ENCODE assay signal across 8 cellular contexts in the genomic region with DNA sequence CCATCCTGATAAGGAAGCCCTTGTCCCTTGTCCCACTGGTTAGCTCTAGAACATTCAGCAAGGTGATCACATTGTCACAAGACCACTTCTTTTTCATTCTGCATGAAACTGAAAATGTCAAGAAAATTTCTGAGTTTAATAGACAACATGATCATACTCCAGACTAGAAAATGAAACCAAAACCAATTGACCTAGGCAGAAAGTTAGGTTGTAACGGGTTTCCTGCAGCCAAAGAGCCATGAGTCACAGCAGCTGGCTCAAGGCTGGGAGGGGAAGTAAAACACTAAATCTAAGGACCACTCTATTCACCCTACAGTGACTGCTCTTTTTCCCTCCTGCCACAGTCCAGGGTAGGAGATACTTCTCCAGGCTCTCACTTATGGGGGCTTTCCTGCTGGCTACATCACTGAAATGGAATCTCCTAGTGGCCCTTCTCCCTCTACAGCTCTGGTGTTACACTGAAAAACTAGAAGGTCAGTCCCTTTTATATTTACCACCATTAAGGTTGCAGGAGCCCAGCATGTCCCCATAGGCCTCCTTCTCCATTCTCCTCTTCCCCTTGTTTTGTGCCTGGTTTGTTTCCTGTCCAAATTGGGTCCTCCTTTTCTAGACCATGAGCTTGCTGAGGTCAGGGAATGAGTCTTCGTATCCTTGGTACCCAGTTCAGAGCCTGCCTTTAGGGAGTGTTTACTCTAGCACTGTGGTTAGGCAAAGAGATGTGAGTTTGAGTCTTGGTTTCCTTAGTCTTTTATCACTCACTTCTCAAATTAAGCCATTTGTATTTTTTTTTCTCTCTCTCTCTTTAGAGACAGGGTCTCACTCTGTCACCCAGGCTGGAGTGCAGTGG.
A peak's percentile ranks its signal among the peaks of the same experiment; 100 is the strongest.
DNase-seq lines count a peak whose midpoint lies in the region; ATAC-seq, FAIRE-seq and TF ChIP-seq lines count a peak whose summit lies in the region.

No MANE protein-coding gene starts in this region.

- WGBS in ovary, 3 donors: 42 to 44% (median 43%) methylated on average over 2 of the region's 2 CpGs

- no peak for FAIRE-seq in D721Med (lab: Jason Lieb, UNC)

- peaks cover 2% of the 10 kb centered on the region for H3K4me1 ChIP-seq in ovary (ENCODE audit: insufficient read depth)

- intact Hi-C loops in ovary (cut with DNase I): no loop called here

- no peaks in the 10 kb centered on the region for H3K9me3 ChIP-seq in ovary

- TF ChIP-seq EP300 in ovary (IDR thresholded peaks at IDR 0.05): no peak

- H3K27ac ChIP-seq in ovary: peak overlapping the region in 1 of 2 donors; percentile 64

- H3K36me3 ChIP-seq in ovary: no peaks in the 10 kb centered on the region

- ATAC-seq in GM18499 (IDR thresholded peaks at IDR 0.05; ENCODE audit: insufficient read depth, unreplicated experiment): peak; percentile 87
- peak; percentile 93 for ATAC-seq in HG02610 (IDR thresholded peaks at IDR 0.05; ENCODE audit: unreplicated experiment)
- peak; percentile 74 for ATAC-seq in esophagus mucosa

- no peak for TF ChIP-seq POLR2A in ovary (IDR thresholded peaks at IDR 0.05)

- H3K27me3 ChIP-seq in ovary: no peaks in the 10 kb centered on the region

- TF ChIP-seq CTCF in ovary (IDR thresholded peaks at IDR 0.05) (no peak), D721Med (IDR thresholded peaks at IDR 0.05; ENCODE audit: insufficient read depth, missing control alignments) (no peak)

- DNase-seq in NCI-H2029 (lab: John Stamatoyannopoulos, UW) (peak; percentile 82), ovary (peak; percentile 51 to 65 (median 63)), NCI-H187 (lab: John Stamatoyannopoulos, UW) (no peak), D721Med (ENCODE audit: insufficient read length, low spot score) (no peak)
- DNase-seq in activated CD8-positive, alpha-beta memory T cell treated with anti-CD3 and anti-CD28 coated beads for 4 hours (ENCODE audit: low read depth in 2 of 2): peak; percentile 16 to 36

- peak overlapping the region; percentile 16 for H3K4me3 ChIP-seq in ovary

Comparison
In these comparisons a context has a peak if more than half of its experiments do, and no peak if none do; other contexts are left out.
1. DNase-seq: peak in NCI-H2029 (single experiment), activated CD8-positive, alpha-beta memory T cell treated with anti-CD3 and anti-CD28 coated beads for 4 hours (2 of 2) and ovary (5 of 5); none in NCI-H187 (0 of 2) and D721Med (single experiment).
2. Peak in every context shown above with its lines, with median percentiles within 50 percentile points of each other: ATAC-seq.